ENCODE assay signal across 9 cellular contexts in genomic region chr10:71312840-71313789, GRCh38. TPM values are rescaled to one million over a fixed set of nuclear protein-coding genes. Genes with fewer than 3 reads are reported as not detected.
DNase-seq lines count a peak whose midpoint lies in the region; ATAC-seq and TF ChIP-seq lines count a peak whose summit lies in the region.
"Had no signal": no experiment of that assay in that cellular context is flagged by ENCODE, and none has a peak within 500 bp of the region (broad histone marks: within the 10 kb centered on the region; RNA-seq: fewer than 3 reads in every experiment).

No MANE protein-coding gene starts in this region.

- no peaks in the 10 kb centered on the region for H3K36me3 ChIP-seq in skeletal muscle satellite cell (ENCODE audit: insufficient read depth, low read length)

- intact Hi-C loops in left ventricle myocardium superior (cut with micrococcal nuclease) = no loop called here

- peaks cover 46% of the 10 kb centered on the region for H3K27me3 ChIP-seq in skeletal muscle satellite cell (ENCODE audit: control insufficient read depth, insufficient read depth, low read length)

- peak overlapping the region; percentile 39 for H3K4me2 ChIP-seq in skeletal muscle satellite cell (ENCODE audit: low read length)

- in situ Hi-C loops in astrocyte of the spinal cord (cut with HindIII; ENCODE audit: low sequenced_read_pairs) = no loop called here

- H3K9ac ChIP-seq in skeletal muscle satellite cell (ENCODE audit: low read depth, low read length) = no peak overlapping the region

- H3K4me1 ChIP-seq in skeletal muscle satellite cell (ENCODE audit: control insufficient read depth, insufficient read depth, low read length) = peaks cover 8% of the 10 kb centered on the region

- ATAC-seq in left ventricle myocardium superior (peak; percentile 78), HG02642 (IDR thresholded peaks at IDR 0.05; ENCODE audit: poor library complexity, unreplicated experiment) (no peak), HG02678 (IDR thresholded peaks at IDR 0.05; ENCODE audit: unreplicated experiment) (no peak), GM19035 (IDR thresholded peaks at IDR 0.05; ENCODE audit: unreplicated experiment) (no peak), HG03135 (IDR thresholded peaks at IDR 0.05; ENCODE audit: unreplicated experiment) (no peak)

- TF ChIP-seq CTCF in astrocyte of the spinal cord (IDR thresholded peaks at IDR 0.05; ENCODE audit: low read depth, low read length) = no peak

- H3K9me3 ChIP-seq in skeletal muscle satellite cell (replicated peaks; ENCODE audit: low read length) = no peaks in the 10 kb centered on the region

- no peak overlapping the region for H3K4me3 ChIP-seq in astrocyte of the spinal cord (ENCODE audit: low read depth, low read length)
- no peak overlapping the region for H3K4me3 ChIP-seq in skeletal muscle satellite cell (ENCODE audit: low read length)

- peak; percentile 59 for DNase-seq in GM04504 (ENCODE audit: low read depth)
- DNase-seq in astrocyte of the spinal cord (ENCODE audit: low read depth, low spot score) = peak; percentile 54
- peak; percentile 67 for DNase-seq in left ventricle myocardium superior
- DNase-seq: effector CD4-positive, alpha-beta T cell had no signal

RNA-seq across cellular contexts. Expression of gene SLC29A3, which starts 5.9 kb away (rescaled TPM):
- 2.0 TPM for total RNA-seq in left ventricle myocardium superior
- total RNA-seq in skeletal muscle satellite cell (2012; rRNA removed) = 1.3 and 1.7 TPM in 2 replicates
